In the genomic region with DNA sequence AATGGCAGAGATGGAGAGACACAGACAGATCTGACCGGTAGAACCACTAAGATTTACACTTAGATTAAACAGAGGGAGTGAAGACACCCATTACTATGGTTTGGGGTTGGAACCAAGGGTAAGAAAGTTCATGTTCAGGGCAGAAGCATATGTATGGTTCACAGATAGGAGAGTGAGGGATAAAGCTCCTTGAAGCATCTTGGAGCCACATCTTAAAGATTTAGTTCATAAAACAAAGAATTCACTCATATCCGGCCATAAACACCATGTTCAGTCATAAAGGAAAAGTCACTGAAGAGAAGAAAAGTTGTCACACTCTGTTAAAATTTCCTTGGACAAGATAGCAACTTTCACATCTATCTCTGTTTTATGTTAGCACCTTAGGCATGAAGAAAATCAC, we compare ENCODE assay signal across 21 cellular contexts. TPM values are rescaled to one million over a fixed set of nuclear protein-coding genes. Genes with fewer than 3 reads are reported as not detected.
DNase-seq lines count a peak whose midpoint lies in the region; ATAC-seq and TF ChIP-seq lines count a peak whose summit lies in the region.
"Had no signal": no experiment of that assay in that cellular context is flagged by ENCODE, and none has a peak within 500 bp of the region (broad histone marks: within the 10 kb centered on the region; RNA-seq: fewer than 3 reads in every experiment).

No MANE protein-coding gene starts in this region.

- TF ChIP-seq CTCF in mesothelial cell of epicardium (IDR thresholded peaks at IDR 0.05; ENCODE audit: unreplicated experiment) (no peak), Caco-2 (IDR thresholded peaks at IDR 0.05; ENCODE audit: insufficient read depth in 1 of 2, low read depth in 1 of 2, low read length in 1 of 2, severe bottlenecking in 1 of 2, unreplicated experiment in 1 of 2) (no peak)

- no peak overlapping the region for H3K4me3 Mint-ChIP-seq in activated CD4-positive, alpha-beta T cell treated with anti-CD3 and anti-CD28 coated beads for 36 hours
- peak overlapping the region; percentile 64 to 80 (median 75) for H3K4me3 Mint-ChIP-seq in IgD-negative memory B cell
- no peak overlapping the region for H3K4me3 Mint-ChIP-seq in mesothelial cell of epicardium
- no peak overlapping the region for H3K4me3 Mint-ChIP-seq in Caco-2 (ENCODE audit: unreplicated experiment)
- H3K4me3 Mint-ChIP-seq: neural progenitor cell had no signal

- H3K4me1 ChIP-seq in Caco-2 = no peaks in the 10 kb centered on the region
- H3K4me1 ChIP-seq: neural progenitor cell had no signal

- H3K36me3 ChIP-seq in Caco-2 (ENCODE audit: control insufficient read depth, insufficient read depth, low read length) = no peaks in the 10 kb centered on the region
- H3K36me3 ChIP-seq: neural progenitor cell, sigmoid colon had no signal

- H3K4me1 Mint-ChIP-seq in activated CD4-positive, alpha-beta T cell treated with anti-CD3 and anti-CD28 coated beads for 36 hours = peaks cover 39% of the 10 kb centered on the region
- H3K4me1 Mint-ChIP-seq in IgD-negative memory B cell (peaks cover 50 to 54% (median 51%) of the 10 kb centered on the region in 3 donors), mesothelial cell of epicardium (peaks cover 13% of the 10 kb centered on the region), Caco-2 (ENCODE audit: low read depth, unreplicated experiment) (peaks cover 6% of the 10 kb centered on the region)
- H3K4me1 Mint-ChIP-seq: neural progenitor cell had no signal

- H3K27ac Mint-ChIP-seq in activated CD4-positive, alpha-beta T cell treated with anti-CD3 and anti-CD28 coated beads for 36 hours = peak overlapping the region; percentile 14
- H3K27ac Mint-ChIP-seq in IgD-negative memory B cell = peak overlapping the region in 2 of 3 donors; percentile 31 to 95
- peak overlapping the region; percentile 48 for H3K27ac Mint-ChIP-seq in mesothelial cell of epicardium
- no peak overlapping the region for H3K27ac Mint-ChIP-seq in Caco-2 (ENCODE audit: unreplicated experiment)
- H3K27ac Mint-ChIP-seq: neural progenitor cell had no signal

- ATAC-seq in activated CD4-positive, alpha-beta T cell treated with anti-CD3 and anti-CD28 coated beads for 36 hours = peak; percentile 81
- ATAC-seq in GM19397 (IDR thresholded peaks at IDR 0.05; ENCODE audit: unreplicated experiment) = peak; percentile 21

- intact Hi-C loops in activated CD4-positive, alpha-beta T cell treated with anti-CD3 and anti-CD28 coated beads for 36 hours (cut with DNase I, micrococcal nuclease) = no loop called here
- intact Hi-C loops in Caco-2 (cut with micrococcal nuclease; ENCODE audit: unreplicated experiment) = no loop called here

- H3K27me3 Mint-ChIP-seq in activated CD4-positive, alpha-beta T cell treated with anti-CD3 and anti-CD28 coated beads for 36 hours = no peaks in the 10 kb centered on the region
- H3K27me3 Mint-ChIP-seq in IgD-negative memory B cell (no peaks in the 10 kb centered on the region), mesothelial cell of epicardium (ENCODE audit: low read depth) (no peaks in the 10 kb centered on the region), Caco-2 (ENCODE audit: insufficient read depth, unreplicated experiment) (no peaks in the 10 kb centered on the region)

- CTCF ChIA-PET in activated CD4-positive, alpha-beta T cell treated with anti-CD3 and anti-CD28 coated beads for 36 hours (lab: Charles Lee) = interaction anchor here (1.1 to 4.2 kb wide), 3 partner anchors 10 to 215 kb away, joined by 5 to 32 read pairs (median 23); partner anchors contain the start of gene STX7
- CTCF ChIA-PET in Caco-2 (lab: Charles Lee) = no interaction called here

- H3K9me3 Mint-ChIP-seq in activated CD4-positive, alpha-beta T cell treated with anti-CD3 and anti-CD28 coated beads for 36 hours (ENCODE audit: low read depth) = peaks cover 7% of the 10 kb centered on the region
- H3K9me3 Mint-ChIP-seq in IgD-negative memory B cell (peaks cover 0 to 4% (median 2%) of the 10 kb centered on the region in 3 donors), mesothelial cell of epicardium (peaks cover 10% of the 10 kb centered on the region), Caco-2 (ENCODE audit: unreplicated experiment) (no peaks in the 10 kb centered on the region)
- H3K9me3 Mint-ChIP-seq: neural progenitor cell had no signal

- POLR2A ChIA-PET in activated CD4-positive, alpha-beta T cell treated with anti-CD3 and anti-CD28 coated beads for 36 hours (lab: Charles Lee) = no interaction called here
- POLR2A ChIA-PET in Caco-2 (lab: Charles Lee) = no interaction called here

- no TSS peak for BruUV-seq in Caco-2 (replicated peaks; lab: Mats Ljungman, UMichigan)

- no peaks in the 10 kb centered on the region for H3K9me3 ChIP-seq in Caco-2
- H3K9me3 ChIP-seq: HAP-1, left ventricle myocardium inferior, sigmoid colon, tibial artery had no signal

- H3K4me3 ChIP-seq in Caco-2 (ENCODE audit: low read depth, low read length) = no peak overlapping the region
- H3K4me3 ChIP-seq: HAP-1, left ventricle myocardium inferior, neural progenitor cell, sigmoid colon, tibial artery had no signal

- H3K36me3 Mint-ChIP-seq in activated CD4-positive, alpha-beta T cell treated with anti-CD3 and anti-CD28 coated beads for 36 hours (ENCODE audit: low read depth) = peaks cover 36% of the 10 kb centered on the region
- peaks cover 11% of the 10 kb centered on the region for H3K36me3 Mint-ChIP-seq in IgD-negative memory B cell
- H3K36me3 Mint-ChIP-seq in mesothelial cell of epicardium = peaks cover 37% of the 10 kb centered on the region
- H3K36me3 Mint-ChIP-seq in Caco-2 (ENCODE audit: insufficient read depth, unreplicated experiment) = peaks cover 23% of the 10 kb centered on the region

- no peak for DNase-seq in activated CD4-positive, alpha-beta T cell treated with anti-CD3 and anti-CD28 coated beads for 36 hours
- no peak for DNase-seq in activated CD4-positive, alpha-beta T cell treated with anti-CD3 and anti-CD28 coated beads for 4 hours
- no peak for DNase-seq in mesothelial cell of epicardium (ENCODE audit: low spot score in 2 of 2, unreplicated experiment in 2 of 2)
- no peak for DNase-seq in cerebellum (ENCODE audit: low spot score)
- no peak for DNase-seq in Caco-2
- no peak for DNase-seq in COLO829 (ENCODE audit: low spot score)
- DNase-seq: Calu3, hypothalamus, left ventricle myocardium inferior, NCI-H1417 treated with DMSO at 0.1 percent for 48 hours, NCI-H524, sigmoid colon, tibial artery had no signal

- no peaks in the 10 kb centered on the region for H3K27me3 ChIP-seq in Caco-2 (replicated peaks; ENCODE audit: control insufficient read depth, insufficient read depth, low read length)
- H3K27me3 ChIP-seq: neural progenitor cell, sigmoid colon, tibial artery had no signal

RNA-seq across cellular contexts. Expression of gene STX7, which starts 18.0 kb away (rescaled TPM):
- total RNA-seq in activated CD4-positive, alpha-beta T cell treated with anti-CD3 and anti-CD28 coated beads for 36 hours = 10 to 100 TPM; 13.3 to 20.3 TPM
- 96.7 TPM for polyA plus RNA-seq in IgD-negative memory B cell
- 46.9 to 48.1 TPM (median 47.9 TPM) in 3 replicates for total RNA-seq in mesothelial cell of epicardium
- 54.6 TPM for total RNA-seq in cerebellum
- 41.0 and 42.4 TPM in 2 replicates for total RNA-seq in Caco-2 (2022)

RNA-seq across cellular contexts. Expression of gene TAAR9, which starts 43.1 kb away (rescaled TPM):
- total RNA-seq in activated CD4-positive, alpha-beta T cell treated with anti-CD3 and anti-CD28 coated beads for 36 hours = not detected
- not detected for polyA plus RNA-seq in IgD-negative memory B cell
- not detected in 3 replicates for total RNA-seq in mesothelial cell of epicardium
- total RNA-seq in cerebellum = not detected
- not detected in 2 replicates for total RNA-seq in Caco-2 (2022)
- total RNA-seq: Calu3; chondrocyte; left ventricle myocardium inferior; RPMI7951; sigmoid colon; T-helper 2 cell treated with Interferon-gamma antibody and Interleukin-4, amounts not matched to agents 100 ng/mL and 5 ng/mL, for 36 hours had no signal
- polyA plus RNA-seq: esophagus, sigmoid colon had no signal

RNA-seq across cellular contexts. Expression of gene TAAR8, which starts 57.5 kb away (rescaled TPM):
- total RNA-seq in activated CD4-positive, alpha-beta T cell treated with anti-CD3 and anti-CD28 coated beads for 36 hours = not detected
- polyA plus RNA-seq in IgD-negative memory B cell = not detected
- not detected in 3 replicates for total RNA-seq in mesothelial cell of epicardium
- total RNA-seq in cerebellum = not detected
- total RNA-seq in Caco-2 (2022) = not detected in 2 replicates
- total RNA-seq: Calu3; chondrocyte; left ventricle myocardium inferior; RPMI7951; sigmoid colon; T-helper 2 cell treated with Interferon-gamma antibody and Interleukin-4, amounts not matched to agents 100 ng/mL and 5 ng/mL, for 36 hours had no signal
- polyA plus RNA-seq: esophagus, sigmoid colon had no signal

Comparison
In these comparisons a context has a peak if more than half of its experiments do, and no peak if none do; other contexts are left out.
1. H3K4me3 Mint-ChIP-seq: peak in IgD-negative memory B cell (4 of 4); none in activated CD4-positive, alpha-beta T cell treated with anti-CD3 and anti-CD28 coated beads for 36 hours (single experiment), mesothelial cell of epicardium (single experiment) and Caco-2 (single experiment).